In genomic region chr10:93481931-93482834, GRCh38 we compare ENCODE assay signal across 8 cellular contexts. TPM values are rescaled to one million over a fixed set of nuclear protein-coding genes. Genes with fewer than 3 reads are reported as not detected.
DNase-seq lines count a peak whose midpoint lies in the region; ATAC-seq and TF ChIP-seq lines count a peak whose summit lies in the region.

MYOF (minus strand) TSS chr10:93482334; CDS start chr10:93482194, 140 bp downstream.

- H3K4me2 ChIP-seq in hepatocyte: peak within 1 kb of the TSS; percentile 71

- TF ChIP-seq CTCF in brain (conservative IDR thresholded peaks at IDR 0.05) (peak; percentile 83 to 91), hepatocyte (IDR thresholded peaks at IDR 0.05; ENCODE audit: poor library complexity) (peak; percentile 83)

- no peaks in the 10 kb centered on the region for H4K20me1 ChIP-seq in hepatocyte (ENCODE audit: insufficient read depth, poor library complexity, severe bottlenecking)

- H3K27ac ChIP-seq in hepatocyte (peak within 1 kb of the TSS; percentile 95), rectal smooth muscle tissue (ENCODE audit: low read depth, low read length) (peak within 1 kb of the TSS; percentile 97)

- H3K9me3 ChIP-seq in MG63: no peaks in the 10 kb centered on the region
- H3K9me3 ChIP-seq in hepatocyte (ENCODE audit: low read depth): no peaks in the 10 kb centered on the region

- peaks cover 19% of the 10 kb centered on the region for H3K36me3 ChIP-seq in MG63
- no peaks in the 10 kb centered on the region for H3K36me3 ChIP-seq in hepatocyte (replicated peaks; ENCODE audit: insufficient read depth, low read depth)
- no peaks in the 10 kb centered on the region for H3K36me3 ChIP-seq in rectal smooth muscle tissue (ENCODE audit: control insufficient read depth, insufficient read depth, low read length)

- no peaks in the 10 kb centered on the region for H3K27me3 ChIP-seq in MG63
- H3K27me3 ChIP-seq in hepatocyte: no peaks in the 10 kb centered on the region
- H3K27me3 ChIP-seq in rectal smooth muscle tissue (ENCODE audit: control insufficient read depth, insufficient read depth, low read length): no peaks in the 10 kb centered on the region

- peak within 1 kb of the TSS; percentile 75 for H3K9ac ChIP-seq in rectal smooth muscle tissue (ENCODE audit: low read length)

- peaks cover 47% of the 10 kb centered on the region for H3K27me3 Mint-ChIP-seq in brain

- peaks cover 28% of the 10 kb centered on the region for H3K4me1 Mint-ChIP-seq in brain

- peak within 1 kb of the TSS; percentile 65 for H3K4me3 ChIP-seq in MG63
- H3K4me3 ChIP-seq in hepatocyte: peak within 1 kb of the TSS; percentile 34
- peak within 1 kb of the TSS; percentile 86 for H3K4me3 ChIP-seq in rectal smooth muscle tissue (ENCODE audit: low read length)

- no peak for ATAC-seq in GM18505 (IDR thresholded peaks at IDR 0.05; ENCODE audit: unreplicated experiment)

- no peaks in the 10 kb centered on the region for H3K9me2 ChIP-seq in hepatocyte (replicated peaks; ENCODE audit: insufficient read depth)

- no peak for TF ChIP-seq POLR2A in GM18505 (IDR thresholded peaks at IDR 0.05; ENCODE audit: borderline replicate concordance, extremely low read depth, insufficient read depth, insufficient read length)

- in situ Hi-C loops in G401 (cut with HindIII; ENCODE audit: low sequenced_read_pairs): no loop called here

- peak within 1 kb of the TSS; percentile 84 to 93 (median 89) for H3K4me3 Mint-ChIP-seq in brain

- DNase-seq in G401 (ENCODE audit: low spot score): peak; percentile 59
- peak; percentile 19 for DNase-seq in GOT3 (lab: John Stamatoyannopoulos, UW)
- DNase-seq in MG63: peak; percentile 67
- DNase-seq in SW 1271 (lab: John Stamatoyannopoulos, UW): peak; percentile 57 to 89
- peak; percentile 87 for DNase-seq in hepatocyte (ENCODE audit: low spot score)

- peaks cover 9% of the 10 kb centered on the region for H3K4me1 ChIP-seq in hepatocyte (ENCODE audit: insufficient read depth)
- H3K4me1 ChIP-seq in rectal smooth muscle tissue (ENCODE audit: control insufficient read depth, insufficient read depth, low read length): peaks cover 6% of the 10 kb centered on the region

- peaks cover 38% of the 10 kb centered on the region for H3K79me2 ChIP-seq in hepatocyte

- no peaks in the 10 kb centered on the region for H3K9me3 Mint-ChIP-seq in brain

- peak within 1 kb of the TSS; percentile 58 for H2AFZ ChIP-seq in hepatocyte

- no peaks in the 10 kb centered on the region for H3K36me3 Mint-ChIP-seq in brain

- H3K27ac Mint-ChIP-seq in brain: peak within 1 kb of the TSS in 4 of 5 experiments; percentile 83 to 98 (median 94)

- 2% methylated on average over 31 of the region's 31 CpGs for WGBS in hepatocyte (ENCODE audit: low lambda C conversion rate, missing lambda C conversion rate)

RNA-seq across cellular contexts. Expression of gene MYOF, which starts in this region (rescaled TPM):
- total RNA-seq in G401 (2014; rRNA removed; shearing (Covaris generic)): 71.6 and 72.7 TPM in 2 replicates
- total RNA-seq in MG63 (2014; rRNA removed; shearing (Covaris generic); ENCODE audit: low replicate concordance): 69.3 and 75.6 TPM in 2 replicates
- polyA plus RNA-seq in brain (ENCODE audit: insufficient read depth, low read depth, low replicate concordance): 8.0 TPM
- 41.8 and 47.9 TPM in 2 replicates for total RNA-seq in hepatocyte
- 16.6 and 28.0 TPM in 2 replicates for polyA plus RNA-seq in hepatocyte

Comparison
In these comparisons a context has a peak if more than half of its experiments do, and no peak if none do; other contexts are left out.
1. DNase-seq: peak in every context shown above with its lines; median percentile 87 in hepatocyte; 73 in SW 1271; 67 in MG63; 59 in G401; 19 in GOT3.
2. H3K4me3 ChIP-seq: peak in every context shown above with its lines; median percentile 86 in rectal smooth muscle tissue; 65 in MG63; 34 in hepatocyte.